9 cellular contexts compared by ENCODE assay signal in the genomic region with DNA sequence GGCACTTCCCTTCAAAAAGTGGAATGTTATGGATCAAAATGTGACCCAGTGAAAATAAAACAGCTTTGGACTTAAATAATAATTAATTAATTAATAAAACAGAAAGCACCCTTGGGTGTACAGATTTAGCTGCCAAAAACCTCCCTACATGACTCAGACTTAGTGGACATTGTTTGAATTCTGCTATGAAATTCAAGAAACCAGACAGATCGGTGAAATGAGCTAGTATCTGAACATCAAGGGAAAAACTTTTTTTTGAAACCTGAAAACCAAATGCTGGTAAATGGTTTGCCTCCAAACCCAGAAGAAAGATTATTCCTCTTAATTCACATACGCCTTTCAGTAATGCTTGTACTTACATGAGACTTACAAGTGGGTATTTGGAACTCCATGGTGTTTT. TPM values are rescaled to one million over a fixed set of nuclear protein-coding genes. Genes with fewer than 3 reads are reported as not detected.
"Had no signal": no experiment of that assay in that cellular context is flagged by ENCODE, and none has a peak within 500 bp of the region (broad histone marks: within the 10 kb centered on the region; RNA-seq: fewer than 3 reads in every experiment).

No MANE protein-coding gene starts in this region.

- FAIRE-seq: H1, HTR-8/SVneo had no signal

- H3K4me2 ChIP-seq: GM23338 had no signal

- ATAC-seq: GM23338 had no signal

- H2AFZ ChIP-seq: GM23338 had no signal

- H3K4me3 ChIP-seq: GM23338 had no signal

- DNase-seq: H9, HCEC 1CT, HFFc6, IMR-90, KBM-7 had no signal

RNA-seq across cellular contexts. Expression of a gene that starts 33.5 kb away (rescaled TPM):
- total RNA-seq: HFFc6, HT-29, IMR-90 had no signal
- polyA plus RNA-seq: IMR-90 had no signal
